Comparison of ENCODE assay signal across 27 cellular contexts in genomic region chr15:83612226-83612625, GRCh38. TPM values are rescaled to one million over a fixed set of nuclear protein-coding genes. Genes with fewer than 3 reads are reported as not detected.
"Had no signal": no experiment of that assay in that cellular context is flagged by ENCODE, and none has a peak within 500 bp of the region (broad histone marks: within the 10 kb centered on the region; RNA-seq: fewer than 3 reads in every experiment).

No MANE protein-coding gene starts in this region.

- H3K27me3 ChIP-seq: adrenal gland, body of pancreas, cardiac muscle cell, dorsolateral prefrontal cortex, heart left ventricle, thyroid gland, upper lobe of left lung had no signal

- H3K27ac ChIP-seq: adrenal gland, cardiac muscle cell, coronary artery, heart left ventricle, skin epidermis, thyroid gland, upper lobe of left lung had no signal

- DNase-seq: activated CD4-positive, alpha-beta T cell treated with anti-CD3 and anti-CD28 coated beads for 4 hours; activated CD4-positive, alpha-beta T cell treated with anti-CD3 and anti-CD28 coated beads, Interleukin-2, amount 50 U/mL, for 4 hours; activated CD4-positive, CD25-positive, alpha-beta regulatory T cell; activated effector memory CD4-positive, alpha-beta T cell treated with anti-CD3 and anti-CD28 coated beads, Interleukin-2, amount 50 U/mL, for 16 hours; activated naive CD4-positive, alpha-beta T cell treated with anti-CD3 and anti-CD28 coated beads for 36 hours; activated naive CD8-positive, alpha-beta T cell treated with anti-CD3 and anti-CD28 coated beads for 36 hours; adrenal gland; aorta; body of pancreas; dorsolateral prefrontal cortex; effector memory CD4-positive, alpha-beta T cell; erythroblast; kidney glomerular epithelial cell; naive thymus-derived CD8-positive, alpha-beta T cell; posterior cingulate gyrus; stimulated activated CD4-positive, alpha-beta T cell treated with anti-CD3 and anti-CD28 coated beads, Interleukin-12 subunit alpha, Interleukin-12 subunit beta, amount 100 ng/mL, for 4 hours; stimulated activated CD4-positive, alpha-beta T cell treated with anti-CD3 and anti-CD28 coated beads, Interleukin-4, amount 100 ng/mL, for 1 hour; stimulated activated naive CD8-positive, alpha-beta T cell treated with anti-CD3 and anti-CD28 coated beads, Interleukin-15, amount 100 ng/mL, for 72 hours; substantia nigra; thyroid gland; upper lobe of left lung had no signal

- H3K4me3 ChIP-seq: adrenal gland, body of pancreas, cardiac muscle cell, coronary artery, dorsolateral prefrontal cortex, heart left ventricle, skin epidermis, thyroid gland, upper lobe of left lung had no signal

- H3K36me3 ChIP-seq: adrenal gland, cardiac muscle cell, heart left ventricle, thyroid gland, upper lobe of left lung had no signal

- ATAC-seq: body of pancreas; naive thymus-derived CD8-positive, alpha-beta T cell; stimulated activated effector memory CD8-positive, alpha-beta T cell treated with anti-CD3 and anti-CD28 coated beads, Interleukin-12 subunit alpha, Interleukin-12 subunit beta, amount 100 ng/mL, for 72 hours; stimulated activated naive CD8-positive, alpha-beta T cell treated with anti-CD3 and anti-CD28 coated beads, Interleukin-15, amount 100 ng/mL, for 72 hours had no signal

- H3K4me1 ChIP-seq: adrenal gland, heart left ventricle, upper lobe of left lung had no signal

- H3K9me3 ChIP-seq: adrenal gland, body of pancreas, heart left ventricle, thyroid gland, upper lobe of left lung had no signal

RNA-seq across cellular contexts. Expression of gene ADAMTSL3, which starts 41.7 kb away (rescaled TPM):
- total RNA-seq: activated naive CD4-positive, alpha-beta T cell treated with anti-CD3 and anti-CD28 coated beads for 36 hours; activated naive CD8-positive, alpha-beta T cell treated with anti-CD3 and anti-CD28 coated beads for 36 hours; naive thymus-derived CD8-positive, alpha-beta T cell; T-helper 1 cell treated with Interleukin-12 subunit alpha and Interleukin-12 subunit beta and Interleukin-4 antibody, amounts not matched to agents 30 ng/mL and 1 ng/mL, for 36 hours had no signal
- polyA plus RNA-seq: naive thymus-derived CD8-positive, alpha-beta T cell had no signal
